In the genomic region with DNA sequence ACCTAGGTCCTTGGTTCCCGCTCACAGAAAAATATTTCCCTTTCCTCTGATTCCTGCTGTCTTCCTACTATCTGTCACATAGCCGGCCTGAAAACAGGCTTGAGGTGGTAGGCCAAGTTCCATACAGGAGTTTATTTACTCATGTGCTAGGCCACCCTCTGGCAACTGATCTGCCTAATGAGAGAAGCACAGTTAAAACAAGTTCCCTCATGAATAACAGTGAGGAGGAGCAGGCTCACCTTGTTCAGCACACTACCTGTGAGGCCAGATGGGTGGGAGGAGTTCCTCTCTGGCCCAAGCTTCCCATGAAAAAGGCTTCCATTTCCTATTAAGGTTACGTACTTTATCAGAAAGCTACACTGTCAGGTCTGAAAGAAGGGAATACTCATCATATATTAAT, we compare ENCODE assay signal across 1 cellular context.
TF ChIP-seq lines count a peak whose summit lies in the region.

No MANE protein-coding gene starts in this region.

TF ChIP-seq in H1, 55 proteins besides CTCF, POLR2A, EP300 and RAD21:
- TF ChIP-seq KDM5A (IDR thresholded peaks at IDR 0.05; ENCODE audit: low read length) (no peak), BACH1 (IDR thresholded peaks at IDR 0.05; ENCODE audit: low read length) (no peak), YY1 (IDR thresholded peaks at IDR 0.05; ENCODE audit: low read depth, low read length) (no peak), SRF (IDR thresholded peaks at IDR 0.05; ENCODE audit: low read depth, low read length) (no peak), CHD2 (IDR thresholded peaks at IDR 0.05; ENCODE audit: low read length) (no peak), SIX5 (IDR thresholded peaks at IDR 0.05; ENCODE audit: low read depth, low read length) (no peak), CBX8 (IDR thresholded peaks at IDR 0.05; ENCODE audit: borderline replicate concordance, low read depth, low read length) (no peak), BCL11A (IDR thresholded peaks at IDR 0.05; ENCODE audit: low read depth in 2 of 2, low read length in 2 of 2) (no peak), SIN3A (conservative IDR thresholded peaks at IDR 0.05 in 1 of 2, IDR thresholded peaks at IDR 0.05 in 1 of 2; ENCODE audit: low read depth in 1 of 2, low read length in 2 of 2) (no peak), SAP30 (IDR thresholded peaks at IDR 0.05; ENCODE audit: insufficient read depth, insufficient replicate concordance, low read length) (no peak), SP1 (IDR thresholded peaks at IDR 0.05; ENCODE audit: low read depth, low read length) (no peak), NANOG (IDR thresholded peaks at IDR 0.05; ENCODE audit: insufficient read depth, low read depth, low read length, poor library complexity, severe bottlenecking) (no peak), PHF8 (conservative IDR thresholded peaks at IDR 0.05; ENCODE audit: low read depth, low read length) (no peak), POU5F1 (IDR thresholded peaks at IDR 0.05; ENCODE audit: low read depth, low read length) (no peak), TCF12 (IDR thresholded peaks at IDR 0.05; ENCODE audit: low read depth, low read length) (no peak), EZH2 (IDR thresholded peaks at IDR 0.05; ENCODE audit: low read depth, low read length, severe bottlenecking) (no peak), CEBPB (IDR thresholded peaks at IDR 0.05; ENCODE audit: low read depth, low read length) (no peak)
